1 cellular context compared by ENCODE assay signal in genomic region chr2:157257312-157258252, GRCh38.
TF ChIP-seq lines count a peak whose summit lies in the region.

TSS of gene GALNT5 (plus strand) at chr2:157257705. CDS start at chr2:157258083, 378 bp downstream.

TF ChIP-seq in K562, 482 proteins besides CTCF, POLR2A, EP300 and RAD21 (continued from another document and continues in another):
- TF ChIP-seq ARID3B (CRISPR knock-in tag; IDR thresholded peaks at IDR 0.05; ENCODE audit: borderline replicate concordance) (no peak), RBM15 (IDR thresholded peaks at IDR 0.05; ENCODE audit: insufficient read depth, low read length) (no peak), CREB5 (CRISPR knock-in tag; IDR thresholded peaks at IDR 0.05) (no peak), THAP12 (CRISPR knock-in tag; IDR thresholded peaks at IDR 0.05) (0 out of 2 replicates have a peak, but pooled peaks have one; percentile 6), IRF2 (CRISPR knock-in tag; IDR thresholded peaks at IDR 0.05) (no peak), ZBED1 (IDR thresholded peaks at IDR 0.05) (no peak; the same call in 1 of the 2 replicates), KHSRP (IDR thresholded peaks at IDR 0.05) (0 out of 2 replicates have a peak, but pooled peaks have one; percentile 53), CREB3L1 (IDR thresholded peaks at IDR 0.05; ENCODE audit: borderline replicate concordance, low read depth) (peak; percentile 97), ZNF764 (CRISPR knock-in tag; IDR thresholded peaks at IDR 0.05; ENCODE audit: low read depth) (no peak), ATF2 (CRISPR knock-in tag; IDR thresholded peaks at IDR 0.05) (no peak), RREB1 (CRISPR knock-in tag; IDR thresholded peaks at IDR 0.05) (no peak), CCAR2 (IDR thresholded peaks at IDR 0.05; ENCODE audit: low read depth, low read length) (no peak), NELFE (IDR thresholded peaks at IDR 0.05; ENCODE audit: insufficient read depth, insufficient read length) (no peak), DPF2 (IDR thresholded peaks at IDR 0.05) (peak; percentile 63; the same call in 1 of the 2 replicates), ZBTB9 (CRISPR knock-in tag; IDR thresholded peaks at IDR 0.05) (no peak; the same call in 1 of the 2 replicates), CHAMP1 (IDR thresholded peaks at IDR 0.05) (no peak), CREBBP (IDR thresholded peaks at IDR 0.05; ENCODE audit: low read depth, low read length) (no peak), SNIP1 (IDR thresholded peaks at IDR 0.05; ENCODE audit: low read depth) (peak; percentile 44; the same call in 1 of the 2 replicates), CBFB (CRISPR knock-in tag; IDR thresholded peaks at IDR 0.05) (no peak), ELF4 (CRISPR knock-in tag; IDR thresholded peaks at IDR 0.05) (0 out of 2 replicates have a peak, but pooled peaks have one; percentile 66), FIP1L1 (IDR thresholded peaks at IDR 0.05; ENCODE audit: low read depth, low read length, poor library complexity, severe bottlenecking) (no peak), CBFA2T3 (IDR thresholded peaks at IDR 0.05) (no peak), PPARD (CRISPR knock-in tag; IDR thresholded peaks at IDR 0.05) (no peak), ZBTB17 (CRISPR knock-in tag; IDR thresholded peaks at IDR 0.05) (no peak; the same call in 1 of the 2 replicates), BMI1 (IDR thresholded peaks at IDR 0.05; ENCODE audit: low read length) (no peak), EZH2 (IDR thresholded peaks at IDR 0.05; ENCODE audit: borderline replicate concordance, low read depth, low read length) (no peak), ZBTB49 (CRISPR knock-in tag; IDR thresholded peaks at IDR 0.05; ENCODE audit: borderline replicate concordance) (no peak), SIRT6 (IDR thresholded peaks at IDR 0.05; ENCODE audit: low read depth, low read length) (no peak), C11orf30 (IDR thresholded peaks at IDR 0.05; ENCODE audit: low read depth) (no peak), ID3 (CRISPR knock-in tag; IDR thresholded peaks at IDR 0.05) (no peak), ID3 (tag; IDR thresholded peaks at IDR 0.05) (0 out of 2 replicates have a peak, but pooled peaks have one; percentile 31), HOXB6 (CRISPR knock-in tag; IDR thresholded peaks at IDR 0.05; ENCODE audit: borderline replicate concordance) (no peak), EHMT2 (IDR thresholded peaks at IDR 0.05) (peak; percentile 51; the same call in 1 of the 2 replicates), NFE2 (IDR thresholded peaks at IDR 0.05; ENCODE audit: low read depth) (no peak; the same call in 1 of the 2 replicates), SRF (CRISPR knock-in tag; IDR thresholded peaks at IDR 0.05) (peak in 1 of 2 experiments; percentile 63; a peak in 3 of 4 replicates), ZNF551 (CRISPR knock-in tag; IDR thresholded peaks at IDR 0.05) (no peak)
